In the genomic region with DNA sequence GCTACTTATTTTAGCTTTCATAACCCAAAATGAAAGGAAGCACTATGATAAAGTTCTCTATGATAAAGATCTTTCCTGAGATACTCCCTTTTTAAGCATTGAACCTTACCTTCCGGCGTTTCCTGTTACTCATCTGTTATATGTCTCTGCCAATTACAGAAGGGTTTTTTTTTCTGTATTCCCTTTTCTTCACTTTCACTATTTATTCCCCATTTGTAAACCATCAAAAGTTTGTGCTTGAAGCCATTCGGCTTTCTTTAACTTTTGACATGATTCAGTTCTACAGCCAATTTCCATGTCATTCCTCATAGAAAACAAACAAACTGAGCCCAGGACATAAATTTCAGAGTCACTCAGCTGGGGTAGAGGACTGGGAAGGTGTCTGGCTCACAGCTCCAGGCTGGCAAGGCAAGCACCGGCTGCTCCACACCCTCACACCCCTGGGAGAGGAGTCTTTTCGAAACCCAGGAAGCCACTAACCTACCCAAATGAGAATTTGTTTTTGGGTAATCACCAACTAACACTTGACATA, we compare ENCODE assay signal across 1 cellular context.
TF ChIP-seq lines count a peak whose summit lies in the region.

No MANE protein-coding gene starts in this region.

TF ChIP-seq in K562, 482 proteins besides CTCF, POLR2A, EP300 and RAD21 (continued from another document and continues in another):
- TF ChIP-seq, protein P1, sequence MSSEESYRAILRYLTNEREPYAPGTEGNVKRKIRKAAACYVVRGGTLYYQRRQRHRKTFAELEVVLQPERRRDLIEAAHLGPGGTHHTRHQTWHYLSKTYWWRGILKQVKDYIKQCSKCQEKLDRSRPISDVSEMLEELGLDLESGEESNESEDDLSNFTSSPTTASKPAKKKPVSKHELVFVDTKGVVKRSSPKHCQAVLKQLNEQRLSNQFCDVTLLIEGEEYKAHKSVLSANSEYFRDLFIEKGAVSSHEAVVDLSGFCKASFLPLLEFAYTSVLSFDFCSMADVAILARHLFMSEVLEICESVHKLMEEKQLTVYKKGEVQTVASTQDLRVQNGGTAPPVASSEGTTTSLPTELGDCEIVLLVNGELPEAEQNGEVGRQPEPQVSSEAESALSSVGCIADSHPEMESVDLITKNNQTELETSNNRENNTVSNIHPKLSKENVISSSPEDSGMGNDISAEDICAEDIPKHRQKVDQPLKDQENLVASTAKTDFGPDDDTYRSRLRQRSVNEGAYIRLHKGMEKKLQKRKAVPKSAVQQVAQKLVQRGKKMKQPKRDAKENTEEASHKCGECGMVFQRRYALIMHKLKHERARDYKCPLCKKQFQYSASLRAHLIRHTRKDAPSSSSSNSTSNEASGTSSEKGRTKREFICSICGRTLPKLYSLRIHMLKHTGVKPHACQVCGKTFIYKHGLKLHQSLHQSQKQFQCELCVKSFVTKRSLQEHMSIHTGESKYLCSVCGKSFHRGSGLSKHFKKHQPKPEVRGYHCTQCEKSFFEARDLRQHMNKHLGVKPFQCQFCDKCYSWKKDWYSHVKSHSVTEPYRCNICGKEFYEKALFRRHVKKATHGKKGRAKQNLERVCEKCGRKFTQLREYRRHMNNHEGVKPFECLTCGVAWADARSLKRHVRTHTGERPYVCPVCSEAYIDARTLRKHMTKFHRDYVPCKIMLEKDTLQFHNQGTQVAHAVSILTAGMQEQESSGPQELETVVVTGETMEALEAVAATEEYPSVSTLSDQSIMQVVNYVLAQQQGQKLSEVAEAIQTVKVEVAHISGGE (CRISPR knock-in tag; IDR thresholded peaks at IDR 0.05) = no peak
- TF ChIP-seq ZFX (CRISPR knock-in tag; IDR thresholded peaks at IDR 0.05) (no peak), RBM17 (IDR thresholded peaks at IDR 0.05; ENCODE audit: borderline replicate concordance, low read depth, low read length) (no peak), POU5F1 (IDR thresholded peaks at IDR 0.05; ENCODE audit: borderline replicate concordance, low read depth, low read length, partially characterized antibody) (no peak), ZNF146 (CRISPR knock-in tag; IDR thresholded peaks at IDR 0.05; ENCODE audit: unreplicated experiment) (no peak), MYNN (IDR thresholded peaks at IDR 0.05) (no peak), MYNN (CRISPR knock-in tag; IDR thresholded peaks at IDR 0.05) (no peak), CSDE1 (IDR thresholded peaks at IDR 0.05) (no peak), RBM34 (IDR thresholded peaks at IDR 0.05; ENCODE audit: borderline replicate concordance, insufficient read depth, low read length) (no peak), KDM5B (IDR thresholded peaks at IDR 0.05; ENCODE audit: insufficient replicate concordance, low read depth, low read length) (no peak), ZNF699 (CRISPR knock-in tag; IDR thresholded peaks at IDR 0.05; ENCODE audit: insufficient replicate concordance) (no peak), MEIS2 (IDR thresholded peaks at IDR 0.05; ENCODE audit: partially characterized antibody) (peak; percentile 37), PRMT5 (CRISPR knock-in tag; IDR thresholded peaks at IDR 0.05) (no peak), TCF7L2 (IDR thresholded peaks at IDR 0.05; ENCODE audit: low read depth, low read length) (no peak), MCM7 (IDR thresholded peaks at IDR 0.05) (no peak), SP2 (IDR thresholded peaks at IDR 0.05; ENCODE audit: extremely low read depth, low read depth, low read length, poor library complexity, severe bottlenecking) (no peak), CEBPG (CRISPR knock-in tag; IDR thresholded peaks at IDR 0.05) (no peak), CEBPG (tag; conservative IDR thresholded peaks at IDR 0.05 in 1 of 2, IDR thresholded peaks at IDR 0.05 in 1 of 2) (0 out of 4 replicates have a peak, but pooled peaks of 1 of the 2 experiments have one; percentile 26), DMBX1 (CRISPR knock-in tag; IDR thresholded peaks at IDR 0.05; ENCODE audit: borderline replicate concordance) (no peak), SIX5 (IDR thresholded peaks at IDR 0.05; ENCODE audit: borderline replicate concordance in 1 of 2, insufficient read depth in 1 of 2, low read depth in 1 of 2, low read length in 2 of 2) (no peak), MCM5 (IDR thresholded peaks at IDR 0.05; ENCODE audit: low read depth) (no peak), KHSRP (IDR thresholded peaks at IDR 0.05) (no peak), SNIP1 (IDR thresholded peaks at IDR 0.05; ENCODE audit: low read depth) (no peak), SREBF2 (CRISPR knock-in tag; IDR thresholded peaks at IDR 0.05) (no peak), MEF2D (tag; conservative IDR thresholded peaks at IDR 0.05; ENCODE audit: low read depth) (no peak), HOXB6 (CRISPR knock-in tag; IDR thresholded peaks at IDR 0.05; ENCODE audit: borderline replicate concordance) (no peak), CHD1 (IDR thresholded peaks at IDR 0.05; ENCODE audit: low read length) (no peak), TAF7 (tag; IDR thresholded peaks at IDR 0.05) (no peak), BDP1 (IDR thresholded peaks at IDR 0.05; ENCODE audit: insufficient read depth, insufficient read length) (no peak), FOXJ3 (CRISPR knock-in tag; IDR thresholded peaks at IDR 0.05) (no peak), NUFIP1 (IDR thresholded peaks at IDR 0.05; ENCODE audit: partially characterized antibody) (no peak)
- TF ChIP-seq, protein P2, sequence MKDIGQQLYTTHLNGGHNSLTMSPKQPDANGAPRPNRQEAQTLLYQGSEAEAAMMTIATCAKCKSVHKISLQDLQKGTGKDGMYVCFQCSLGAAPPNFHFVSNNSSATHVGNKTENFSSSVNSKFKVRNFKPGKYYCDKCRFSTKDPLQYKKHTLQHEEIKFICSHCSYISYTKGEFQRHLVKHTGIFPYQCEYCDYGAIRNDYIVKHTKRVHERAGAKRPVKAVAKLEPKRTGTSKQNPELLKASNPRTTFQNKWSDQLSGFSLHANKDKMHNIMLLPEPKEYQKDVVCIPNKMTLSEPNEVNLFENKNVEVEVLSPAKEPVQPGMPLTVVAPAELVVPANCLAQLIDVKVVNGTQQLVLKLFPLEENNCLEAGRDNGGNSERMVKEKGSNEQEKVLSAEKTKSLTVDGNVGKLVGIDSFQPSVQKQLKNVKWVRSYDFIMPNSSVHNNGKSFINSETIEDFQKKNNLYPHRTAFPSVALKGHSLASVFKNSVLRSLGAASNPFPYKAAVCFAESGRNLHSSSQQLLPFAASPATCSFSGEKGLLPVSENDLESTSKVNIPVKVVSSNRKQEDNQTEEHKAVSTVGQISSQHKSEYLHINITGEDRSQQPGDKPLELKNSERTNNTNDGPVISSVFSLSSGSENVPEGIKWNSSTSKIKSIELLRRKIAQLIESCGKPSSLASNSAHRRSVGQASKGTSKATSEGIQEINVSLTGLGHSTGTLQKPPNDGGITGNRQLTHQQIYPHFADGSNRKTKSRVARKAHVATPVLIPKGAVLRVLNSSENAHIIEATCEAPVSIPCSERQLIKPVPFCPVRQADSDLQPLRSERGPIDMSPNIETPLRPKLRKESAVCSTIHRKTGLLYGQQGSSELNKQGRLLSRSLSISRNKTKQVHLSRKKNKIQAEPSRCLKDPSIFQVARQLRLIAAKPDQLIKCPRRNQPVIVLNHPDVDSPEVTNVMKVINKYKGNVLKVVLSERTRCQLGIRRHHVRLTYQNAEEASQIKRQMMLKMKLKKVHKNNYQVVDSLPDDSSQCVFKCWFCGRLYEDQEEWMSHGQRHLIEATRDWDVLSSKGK (CRISPR knock-in tag; IDR thresholded peaks at IDR 0.05) = no peak
- TF ChIP-seq, protein P3, sequence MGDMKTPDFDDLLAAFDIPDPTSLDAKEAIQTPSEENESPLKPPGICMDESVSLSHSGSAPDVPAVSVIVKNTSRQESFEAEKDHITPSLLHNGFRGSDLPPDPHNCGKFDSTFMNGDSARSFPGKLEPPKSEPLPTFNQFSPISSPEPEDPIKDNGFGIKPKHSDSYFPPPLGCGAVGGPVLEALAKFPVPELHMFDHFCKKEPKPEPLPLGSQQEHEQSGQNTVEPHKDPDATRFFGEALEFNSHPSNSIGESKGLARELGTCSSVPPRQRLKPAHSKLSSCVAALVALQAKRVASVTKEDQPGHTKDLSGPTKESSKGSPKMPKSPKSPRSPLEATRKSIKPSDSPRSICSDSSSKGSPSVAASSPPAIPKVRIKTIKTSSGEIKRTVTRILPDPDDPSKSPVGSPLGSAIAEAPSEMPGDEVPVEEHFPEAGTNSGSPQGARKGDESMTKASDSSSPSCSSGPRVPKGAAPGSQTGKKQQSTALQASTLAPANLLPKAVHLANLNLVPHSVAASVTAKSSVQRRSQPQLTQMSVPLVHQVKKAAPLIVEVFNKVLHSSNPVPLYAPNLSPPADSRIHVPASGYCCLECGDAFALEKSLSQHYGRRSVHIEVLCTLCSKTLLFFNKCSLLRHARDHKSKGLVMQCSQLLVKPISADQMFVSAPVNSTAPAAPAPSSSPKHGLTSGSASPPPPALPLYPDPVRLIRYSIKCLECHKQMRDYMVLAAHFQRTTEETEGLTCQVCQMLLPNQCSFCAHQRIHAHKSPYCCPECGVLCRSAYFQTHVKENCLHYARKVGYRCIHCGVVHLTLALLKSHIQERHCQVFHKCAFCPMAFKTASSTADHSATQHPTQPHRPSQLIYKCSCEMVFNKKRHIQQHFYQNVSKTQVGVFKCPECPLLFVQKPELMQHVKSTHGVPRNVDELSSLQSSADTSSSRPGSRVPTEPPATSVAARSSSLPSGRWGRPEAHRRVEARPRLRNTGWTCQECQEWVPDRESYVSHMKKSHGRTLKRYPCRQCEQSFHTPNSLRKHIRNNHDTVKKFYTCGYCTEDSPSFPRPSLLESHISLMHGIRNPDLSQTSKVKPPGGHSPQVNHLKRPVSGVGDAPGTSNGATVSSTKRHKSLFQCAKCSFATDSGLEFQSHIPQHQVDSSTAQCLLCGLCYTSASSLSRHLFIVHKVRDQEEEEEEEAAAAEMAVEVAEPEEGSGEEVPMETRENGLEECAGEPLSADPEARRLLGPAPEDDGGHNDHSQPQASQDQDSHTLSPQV (IDR thresholded peaks at IDR 0.05) = 0 out of 2 replicates have a peak, but pooled peaks have one; percentile 12
- TF ChIP-seq, protein P4, sequence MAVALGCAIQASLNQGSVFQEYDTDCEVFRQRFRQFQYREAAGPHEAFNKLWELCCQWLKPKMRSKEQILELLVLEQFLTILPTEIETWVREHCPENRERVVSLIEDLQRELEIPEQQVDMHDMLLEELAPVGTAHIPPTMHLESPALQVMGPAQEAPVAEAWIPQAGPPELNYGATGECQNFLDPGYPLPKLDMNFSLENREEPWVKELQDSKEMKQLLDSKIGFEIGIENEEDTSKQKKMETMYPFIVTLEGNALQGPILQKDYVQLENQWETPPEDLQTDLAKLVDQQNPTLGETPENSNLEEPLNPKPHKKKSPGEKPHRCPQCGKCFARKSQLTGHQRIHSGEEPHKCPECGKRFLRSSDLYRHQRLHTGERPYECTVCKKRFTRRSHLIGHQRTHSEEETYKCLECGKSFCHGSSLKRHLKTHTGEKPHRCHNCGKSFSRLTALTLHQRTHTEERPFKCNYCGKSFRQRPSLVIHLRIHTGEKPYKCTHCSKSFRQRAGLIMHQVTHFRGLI (CRISPR knock-in tag; IDR thresholded peaks at IDR 0.05) = no peak
- TF ChIP-seq, protein P5, sequence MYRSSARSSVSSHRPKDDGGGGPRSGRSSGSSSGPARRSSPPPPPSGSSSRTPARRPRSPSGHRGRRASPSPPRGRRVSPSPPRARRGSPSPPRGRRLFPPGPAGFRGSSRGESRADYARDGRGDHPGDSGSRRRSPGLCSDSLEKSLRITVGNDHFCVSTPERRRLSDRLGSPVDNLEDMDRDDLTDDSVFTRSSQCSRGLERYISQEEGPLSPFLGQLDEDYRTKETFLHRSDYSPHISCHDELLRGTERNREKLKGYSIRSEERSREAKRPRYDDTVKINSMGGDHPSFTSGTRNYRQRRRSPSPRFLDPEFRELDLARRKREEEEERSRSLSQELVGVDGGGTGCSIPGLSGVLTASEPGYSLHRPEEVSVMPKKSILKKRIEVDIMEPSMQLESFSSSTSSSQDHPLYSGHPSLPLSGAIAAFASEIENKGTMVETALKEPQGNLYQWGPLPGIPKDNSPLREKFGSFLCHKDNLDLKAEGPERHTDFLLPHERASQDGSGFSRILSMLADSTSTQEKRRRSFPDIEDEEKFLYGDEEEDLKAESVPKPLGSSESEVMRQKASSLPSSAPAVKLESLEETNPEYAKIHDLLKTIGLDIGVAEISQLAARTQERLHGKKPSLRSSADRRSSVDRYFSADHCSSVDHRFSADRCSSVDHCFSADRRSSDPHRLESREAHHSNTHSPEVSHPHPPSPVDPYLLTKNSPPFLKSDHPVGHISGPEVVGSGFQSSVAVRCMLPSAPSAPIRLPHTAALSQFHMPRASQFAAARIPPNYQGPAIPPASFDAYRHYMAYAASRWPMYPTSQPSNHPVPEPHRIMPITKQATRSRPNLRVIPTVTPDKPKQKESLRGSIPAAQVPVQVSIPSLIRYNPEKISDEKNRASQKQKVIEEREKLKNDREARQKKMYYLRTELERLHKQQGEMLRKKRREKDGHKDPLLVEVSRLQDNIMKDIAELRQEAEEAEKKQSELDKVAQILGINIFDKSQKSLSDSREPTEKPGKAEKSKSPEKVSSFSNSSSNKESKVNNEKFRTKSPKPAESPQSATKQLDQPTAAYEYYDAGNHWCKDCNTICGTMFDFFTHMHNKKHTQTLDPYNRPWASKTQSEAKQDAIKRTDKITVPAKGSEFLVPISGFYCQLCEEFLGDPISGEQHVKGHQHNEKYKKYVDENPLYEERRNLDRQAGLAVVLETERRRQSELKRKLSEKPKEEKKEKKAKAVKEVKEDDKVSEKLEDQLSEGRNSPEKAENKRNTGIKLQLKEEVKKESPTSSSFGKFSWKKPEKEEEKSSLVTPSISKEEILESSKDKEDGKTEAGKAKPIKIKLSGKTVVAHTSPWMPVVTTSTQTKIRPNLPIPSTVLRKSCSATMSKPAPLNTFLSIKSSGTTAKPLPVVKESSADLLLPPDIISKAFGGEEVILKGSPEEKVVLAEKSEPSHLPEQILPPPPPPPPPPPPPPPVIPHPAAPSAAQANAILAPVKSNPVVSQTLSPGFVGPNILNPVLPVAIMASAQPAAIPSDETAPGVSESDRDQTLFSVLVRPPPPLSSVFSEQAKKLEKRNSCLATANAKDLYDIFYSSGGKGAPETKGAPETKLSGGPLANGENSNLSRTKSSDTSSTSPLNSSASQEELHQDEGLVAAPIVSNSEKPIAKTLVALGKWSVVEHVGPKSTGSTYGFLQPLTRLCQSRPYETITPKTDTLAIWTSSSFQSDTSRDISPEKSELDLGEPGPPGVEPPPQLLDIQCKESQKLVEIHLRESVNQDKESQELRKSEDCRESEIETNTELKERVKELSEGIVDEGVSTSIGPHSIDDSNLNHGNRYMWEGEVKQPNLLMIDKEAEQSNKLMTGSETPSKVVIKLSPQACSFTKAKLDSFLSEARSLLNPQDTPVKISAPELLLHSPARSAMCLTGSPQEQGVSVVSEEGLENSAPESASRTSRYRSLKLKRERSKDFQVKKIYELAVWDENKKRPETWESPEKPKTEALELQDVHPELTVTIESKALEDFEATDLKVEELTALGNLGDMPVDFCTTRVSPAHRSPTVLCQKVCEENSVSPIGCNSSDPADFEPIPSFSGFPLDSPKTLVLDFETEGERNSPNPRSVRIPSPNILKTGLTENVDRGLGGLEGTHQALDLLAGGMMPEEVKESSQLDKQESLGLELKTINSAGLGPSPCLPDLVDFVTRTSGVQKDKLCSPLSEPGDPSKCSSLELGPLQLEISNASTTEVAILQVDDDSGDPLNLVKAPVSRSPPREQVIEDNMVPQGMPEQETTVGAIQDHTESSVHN (IDR thresholded peaks at IDR 0.05; ENCODE audit: borderline replicate concordance in 1 of 2, low read depth in 1 of 2) = no peak
- TF ChIP-seq, protein P6, sequence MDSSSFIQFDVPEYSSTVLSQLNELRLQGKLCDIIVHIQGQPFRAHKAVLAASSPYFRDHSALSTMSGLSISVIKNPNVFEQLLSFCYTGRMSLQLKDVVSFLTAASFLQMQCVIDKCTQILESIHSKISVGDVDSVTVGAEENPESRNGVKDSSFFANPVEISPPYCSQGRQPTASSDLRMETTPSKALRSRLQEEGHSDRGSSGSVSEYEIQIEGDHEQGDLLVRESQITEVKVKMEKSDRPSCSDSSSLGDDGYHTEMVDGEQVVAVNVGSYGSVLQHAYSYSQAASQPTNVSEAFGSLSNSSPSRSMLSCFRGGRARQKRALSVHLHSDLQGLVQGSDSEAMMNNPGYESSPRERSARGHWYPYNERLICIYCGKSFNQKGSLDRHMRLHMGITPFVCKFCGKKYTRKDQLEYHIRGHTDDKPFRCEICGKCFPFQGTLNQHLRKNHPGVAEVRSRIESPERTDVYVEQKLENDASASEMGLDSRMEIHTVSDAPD (CRISPR knock-in tag; IDR thresholded peaks at IDR 0.05) = no peak
